In the genomic region with DNA sequence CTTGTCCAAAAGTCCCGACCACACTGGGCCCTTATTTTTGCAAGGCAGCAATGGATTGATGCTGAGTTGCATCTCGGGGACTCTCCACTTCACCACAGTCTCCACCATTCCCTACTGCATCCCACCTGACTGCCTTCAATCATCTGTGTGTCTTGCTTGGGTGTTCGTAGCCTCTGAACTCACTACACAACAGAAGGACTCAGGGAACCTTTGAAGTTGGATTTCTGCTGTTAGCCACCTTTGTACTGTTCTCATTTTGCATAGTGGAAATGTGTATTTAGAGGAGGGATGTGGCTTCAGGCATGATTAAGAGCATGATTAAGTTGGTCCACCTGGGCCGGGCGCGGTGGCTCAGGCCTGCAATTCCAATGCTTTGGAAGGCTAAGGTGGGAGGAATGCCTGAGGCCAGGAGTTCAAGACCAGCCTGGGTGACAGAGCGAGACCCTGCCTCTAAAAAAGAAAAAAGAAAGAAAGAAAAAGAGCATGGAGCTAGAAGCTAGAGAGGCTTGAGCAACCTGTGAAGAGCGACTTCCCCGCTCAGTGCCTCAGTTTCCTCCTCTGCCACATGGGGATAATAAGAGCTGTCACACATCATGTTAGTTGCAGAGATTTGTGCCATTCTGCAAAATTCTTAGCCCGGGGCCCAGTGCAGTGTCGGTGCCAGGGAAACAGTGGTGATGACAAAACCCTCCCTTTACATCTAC, we compare ENCODE assay signal across 1 cellular context.
TF ChIP-seq lines count a peak whose summit lies in the region.

No MANE protein-coding gene starts in this region.

TF ChIP-seq in HepG2, 621 proteins besides CTCF, POLR2A, EP300 and RAD21 (continued from another document and continues in another):
- TF ChIP-seq, protein P1, sequence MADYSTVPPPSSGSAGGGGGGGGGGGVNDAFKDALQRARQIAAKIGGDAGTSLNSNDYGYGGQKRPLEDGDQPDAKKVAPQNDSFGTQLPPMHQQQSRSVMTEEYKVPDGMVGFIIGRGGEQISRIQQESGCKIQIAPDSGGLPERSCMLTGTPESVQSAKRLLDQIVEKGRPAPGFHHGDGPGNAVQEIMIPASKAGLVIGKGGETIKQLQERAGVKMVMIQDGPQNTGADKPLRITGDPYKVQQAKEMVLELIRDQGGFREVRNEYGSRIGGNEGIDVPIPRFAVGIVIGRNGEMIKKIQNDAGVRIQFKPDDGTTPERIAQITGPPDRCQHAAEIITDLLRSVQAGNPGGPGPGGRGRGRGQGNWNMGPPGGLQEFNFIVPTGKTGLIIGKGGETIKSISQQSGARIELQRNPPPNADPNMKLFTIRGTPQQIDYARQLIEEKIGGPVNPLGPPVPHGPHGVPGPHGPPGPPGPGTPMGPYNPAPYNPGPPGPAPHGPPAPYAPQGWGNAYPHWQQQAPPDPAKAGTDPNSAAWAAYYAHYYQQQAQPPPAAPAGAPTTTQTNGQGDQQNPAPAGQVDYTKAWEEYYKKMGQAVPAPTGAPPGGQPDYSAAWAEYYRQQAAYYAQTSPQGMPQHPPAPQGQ (CRISPR knock-in tag; IDR thresholded peaks at IDR 0.05; ENCODE audit: borderline replicate concordance): no peak
- TF ChIP-seq ZSCAN29 (CRISPR knock-in tag; conservative IDR thresholded peaks at IDR 0.05): peak; percentile 86
- TF ChIP-seq, protein P2, sequence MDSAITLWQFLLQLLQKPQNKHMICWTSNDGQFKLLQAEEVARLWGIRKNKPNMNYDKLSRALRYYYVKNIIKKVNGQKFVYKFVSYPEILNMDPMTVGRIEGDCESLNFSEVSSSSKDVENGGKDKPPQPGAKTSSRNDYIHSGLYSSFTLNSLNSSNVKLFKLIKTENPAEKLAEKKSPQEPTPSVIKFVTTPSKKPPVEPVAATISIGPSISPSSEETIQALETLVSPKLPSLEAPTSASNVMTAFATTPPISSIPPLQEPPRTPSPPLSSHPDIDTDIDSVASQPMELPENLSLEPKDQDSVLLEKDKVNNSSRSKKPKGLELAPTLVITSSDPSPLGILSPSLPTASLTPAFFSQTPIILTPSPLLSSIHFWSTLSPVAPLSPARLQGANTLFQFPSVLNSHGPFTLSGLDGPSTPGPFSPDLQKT (CRISPR knock-in tag; IDR thresholded peaks at IDR 0.05; ENCODE audit: borderline replicate concordance): no peak
- TF ChIP-seq RARG (CRISPR knock-in tag; IDR thresholded peaks at IDR 0.05; ENCODE audit: low read depth): no peak
- TF ChIP-seq NAIF1 (CRISPR knock-in tag; IDR thresholded peaks at IDR 0.05; ENCODE audit: borderline replicate concordance): peak; percentile 23; the same call in 1 of the 2 replicates
- no peak for TF ChIP-seq PAX8 (CRISPR knock-in tag; IDR thresholded peaks at IDR 0.05; ENCODE audit: borderline replicate concordance)
- TF ChIP-seq, protein P3, sequence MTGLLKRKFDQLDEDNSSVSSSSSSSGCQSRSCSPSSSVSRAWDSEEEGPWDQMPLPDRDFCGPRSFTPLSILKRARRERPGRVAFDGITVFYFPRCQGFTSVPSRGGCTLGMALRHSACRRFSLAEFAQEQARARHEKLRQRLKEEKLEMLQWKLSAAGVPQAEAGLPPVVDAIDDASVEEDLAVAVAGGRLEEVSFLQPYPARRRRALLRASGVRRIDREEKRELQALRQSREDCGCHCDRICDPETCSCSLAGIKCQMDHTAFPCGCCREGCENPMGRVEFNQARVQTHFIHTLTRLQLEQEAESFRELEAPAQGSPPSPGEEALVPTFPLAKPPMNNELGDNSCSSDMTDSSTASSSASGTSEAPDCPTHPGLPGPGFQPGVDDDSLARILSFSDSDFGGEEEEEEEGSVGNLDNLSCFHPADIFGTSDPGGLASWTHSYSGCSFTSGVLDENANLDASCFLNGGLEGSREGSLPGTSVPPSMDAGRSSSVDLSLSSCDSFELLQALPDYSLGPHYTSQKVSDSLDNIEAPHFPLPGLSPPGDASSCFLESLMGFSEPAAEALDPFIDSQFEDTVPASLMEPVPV (CRISPR knock-in tag; IDR thresholded peaks at IDR 0.05): peak; percentile 82; the same call in 1 of the 2 replicates
- no peak for TF ChIP-seq SMARCC2 (IDR thresholded peaks at IDR 0.05)
- 0 out of 2 replicates have a peak, but pooled peaks have one; percentile 27 for TF ChIP-seq ZNF160 (CRISPR knock-in tag; IDR thresholded peaks at IDR 0.05)
- peak; percentile 45 for TF ChIP-seq STAG1 (CRISPR knock-in tag; IDR thresholded peaks at IDR 0.05)
- TF ChIP-seq, protein P4, sequence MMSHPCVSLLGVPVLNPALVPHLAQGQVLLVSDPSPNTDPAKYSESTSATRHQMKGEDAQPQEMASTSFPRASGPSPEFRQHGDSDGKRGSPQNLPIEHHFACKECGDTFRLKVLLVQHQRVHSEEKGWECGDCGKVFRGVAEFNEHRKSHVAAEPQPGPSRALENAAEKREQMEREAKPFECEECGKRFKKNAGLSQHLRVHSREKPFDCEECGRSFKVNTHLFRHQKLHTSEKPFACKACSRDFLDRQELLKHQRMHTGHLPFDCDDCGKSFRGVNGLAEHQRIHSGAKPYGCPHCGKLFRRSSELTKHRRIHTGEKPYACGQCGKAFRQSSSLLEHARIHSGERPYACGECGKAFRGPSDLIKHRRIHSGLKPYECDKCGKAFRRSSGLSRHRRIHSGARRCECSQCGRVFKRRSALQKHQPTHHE (CRISPR knock-in tag; IDR thresholded peaks at IDR 0.05; ENCODE audit: borderline replicate concordance): no peak
- TF ChIP-seq CBX5 (CRISPR knock-in tag; IDR thresholded peaks at IDR 0.05; ENCODE audit: borderline replicate concordance): peak; percentile 70; the same call in 1 of the 2 replicates
- no peak; the same call in none of the 2 replicates for TF ChIP-seq ZIK1 (CRISPR knock-in tag; IDR thresholded peaks at IDR 0.05; ENCODE audit: borderline replicate concordance, low read depth)
- 0 out of 2 replicates have a peak, but pooled peaks have one; percentile 19 for TF ChIP-seq EED (CRISPR knock-in tag; IDR thresholded peaks at IDR 0.05)
- TF ChIP-seq ZSCAN21 (CRISPR knock-in tag; IDR thresholded peaks at IDR 0.05; ENCODE audit: borderline replicate concordance): peak; percentile 81
- no peak for TF ChIP-seq KAT2B (IDR thresholded peaks at IDR 0.05; ENCODE audit: borderline replicate concordance, low read depth, low read length)
- TF ChIP-seq ZNF547 (CRISPR knock-in tag; IDR thresholded peaks at IDR 0.05): 0 out of 2 replicates have a peak, but pooled peaks have one; percentile 3
- TF ChIP-seq POLR2AphosphoS2 (IDR thresholded peaks at IDR 0.05; ENCODE audit: low read depth, low read length): no peak
- TF ChIP-seq, protein P5, sequence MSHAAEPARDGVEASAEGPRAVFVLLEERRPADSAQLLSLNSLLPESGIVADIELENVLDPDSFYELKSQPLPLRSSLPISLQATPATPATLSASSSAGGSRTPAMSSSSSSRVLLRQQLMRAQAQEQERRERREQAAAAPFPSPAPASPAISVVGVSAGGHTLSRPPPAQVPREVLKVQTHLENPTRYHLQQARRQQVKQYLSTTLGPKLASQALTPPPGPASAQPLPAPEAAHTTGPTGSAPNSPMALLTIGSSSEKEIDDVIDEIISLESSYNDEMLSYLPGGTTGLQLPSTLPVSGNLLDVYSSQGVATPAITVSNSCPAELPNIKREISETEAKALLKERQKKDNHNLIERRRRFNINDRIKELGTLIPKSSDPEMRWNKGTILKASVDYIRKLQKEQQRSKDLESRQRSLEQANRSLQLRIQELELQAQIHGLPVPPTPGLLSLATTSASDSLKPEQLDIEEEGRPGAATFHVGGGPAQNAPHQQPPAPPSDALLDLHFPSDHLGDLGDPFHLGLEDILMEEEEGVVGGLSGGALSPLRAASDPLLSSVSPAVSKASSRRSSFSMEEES (CRISPR knock-in tag; IDR thresholded peaks at IDR 0.05): peak; percentile 80
- TF ChIP-seq ZNF136 (CRISPR knock-in tag; IDR thresholded peaks at IDR 0.05; ENCODE audit: low read depth): no peak
- TF ChIP-seq, protein P6, sequence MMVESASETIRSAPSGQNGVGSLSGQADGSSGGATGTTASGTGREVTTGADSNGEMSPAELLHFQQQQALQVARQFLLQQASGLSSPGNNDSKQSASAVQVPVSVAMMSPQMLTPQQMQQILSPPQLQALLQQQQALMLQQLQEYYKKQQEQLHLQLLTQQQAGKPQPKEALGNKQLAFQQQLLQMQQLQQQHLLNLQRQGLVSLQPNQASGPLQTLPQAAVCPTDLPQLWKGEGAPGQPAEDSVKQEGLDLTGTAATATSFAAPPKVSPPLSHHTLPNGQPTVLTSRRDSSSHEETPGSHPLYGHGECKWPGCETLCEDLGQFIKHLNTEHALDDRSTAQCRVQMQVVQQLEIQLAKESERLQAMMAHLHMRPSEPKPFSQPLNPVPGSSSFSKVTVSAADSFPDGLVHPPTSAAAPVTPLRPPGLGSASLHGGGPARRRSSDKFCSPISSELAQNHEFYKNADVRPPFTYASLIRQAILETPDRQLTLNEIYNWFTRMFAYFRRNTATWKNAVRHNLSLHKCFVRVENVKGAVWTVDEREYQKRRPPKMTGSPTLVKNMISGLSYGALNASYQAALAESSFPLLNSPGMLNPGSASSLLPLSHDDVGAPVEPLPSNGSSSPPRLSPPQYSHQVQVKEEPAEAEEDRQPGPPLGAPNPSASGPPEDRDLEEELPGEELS (CRISPR knock-in tag; IDR thresholded peaks at IDR 0.05): peak; percentile 93
- no peak for TF ChIP-seq ZNF484 (CRISPR knock-in tag; IDR thresholded peaks at IDR 0.05; ENCODE audit: borderline replicate concordance, low read depth)
- no peak; the same call in 1 of the 2 replicates for TF ChIP-seq MYNN (CRISPR knock-in tag; IDR thresholded peaks at IDR 0.05; ENCODE audit: low read depth)
- no peak for TF ChIP-seq TEAD2 (CRISPR knock-in tag; IDR thresholded peaks at IDR 0.05)
- TF ChIP-seq, protein P7, sequence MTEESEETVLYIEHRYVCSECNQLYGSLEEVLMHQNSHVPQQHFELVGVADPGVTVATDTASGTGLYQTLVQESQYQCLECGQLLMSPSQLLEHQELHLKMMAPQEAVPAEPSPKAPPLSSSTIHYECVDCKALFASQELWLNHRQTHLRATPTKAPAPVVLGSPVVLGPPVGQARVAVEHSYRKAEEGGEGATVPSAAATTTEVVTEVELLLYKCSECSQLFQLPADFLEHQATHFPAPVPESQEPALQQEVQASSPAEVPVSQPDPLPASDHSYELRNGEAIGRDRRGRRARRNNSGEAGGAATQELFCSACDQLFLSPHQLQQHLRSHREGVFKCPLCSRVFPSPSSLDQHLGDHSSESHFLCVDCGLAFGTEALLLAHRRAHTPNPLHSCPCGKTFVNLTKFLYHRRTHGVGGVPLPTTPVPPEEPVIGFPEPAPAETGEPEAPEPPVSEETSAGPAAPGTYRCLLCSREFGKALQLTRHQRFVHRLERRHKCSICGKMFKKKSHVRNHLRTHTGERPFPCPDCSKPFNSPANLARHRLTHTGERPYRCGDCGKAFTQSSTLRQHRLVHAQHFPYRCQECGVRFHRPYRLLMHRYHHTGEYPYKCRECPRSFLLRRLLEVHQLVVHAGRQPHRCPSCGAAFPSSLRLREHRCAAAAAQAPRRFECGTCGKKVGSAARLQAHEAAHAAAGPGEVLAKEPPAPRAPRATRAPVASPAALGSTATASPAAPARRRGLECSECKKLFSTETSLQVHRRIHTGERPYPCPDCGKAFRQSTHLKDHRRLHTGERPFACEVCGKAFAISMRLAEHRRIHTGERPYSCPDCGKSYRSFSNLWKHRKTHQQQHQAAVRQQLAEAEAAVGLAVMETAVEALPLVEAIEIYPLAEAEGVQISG (CRISPR knock-in tag; IDR thresholded peaks at IDR 0.05): peak; percentile 70
- peak; percentile 96 for TF ChIP-seq DPF2 (CRISPR knock-in tag; IDR thresholded peaks at IDR 0.05; ENCODE audit: borderline replicate concordance, low read depth)
- no peak for TF ChIP-seq THYN1 (CRISPR knock-in tag; IDR thresholded peaks at IDR 0.05; ENCODE audit: borderline replicate concordance, low read depth)
- 0 out of 2 replicates have a peak, but pooled peaks have one; percentile 61 for TF ChIP-seq ZNF557 (CRISPR knock-in tag; IDR thresholded peaks at IDR 0.05)
- no peak for TF ChIP-seq ZNF720 (CRISPR knock-in tag; IDR thresholded peaks at IDR 0.05)
- TF ChIP-seq, protein P8, sequence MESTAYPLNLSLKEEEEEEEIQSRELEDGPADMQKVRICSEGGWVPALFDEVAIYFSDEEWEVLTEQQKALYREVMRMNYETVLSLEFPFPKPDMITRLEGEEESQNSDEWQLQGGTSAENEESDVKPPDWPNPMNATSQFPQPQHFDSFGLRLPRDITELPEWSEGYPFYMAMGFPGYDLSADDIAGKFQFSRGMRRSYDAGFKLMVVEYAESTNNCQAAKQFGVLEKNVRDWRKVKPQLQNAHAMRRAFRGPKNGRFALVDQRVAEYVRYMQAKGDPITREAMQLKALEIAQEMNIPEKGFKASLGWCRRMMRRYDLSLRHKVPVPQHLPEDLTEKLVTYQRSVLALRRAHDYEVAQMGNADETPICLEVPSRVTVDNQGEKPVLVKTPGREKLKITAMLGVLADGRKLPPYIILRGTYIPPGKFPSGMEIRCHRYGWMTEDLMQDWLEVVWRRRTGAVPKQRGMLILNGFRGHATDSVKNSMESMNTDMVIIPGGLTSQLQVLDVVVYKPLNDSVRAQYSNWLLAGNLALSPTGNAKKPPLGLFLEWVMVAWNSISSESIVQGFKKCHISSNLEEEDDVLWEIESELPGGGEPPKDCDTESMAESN (CRISPR knock-in tag; conservative IDR thresholded peaks at IDR 0.05): peak; percentile 81
- TF ChIP-seq ZNF891 (CRISPR knock-in tag; IDR thresholded peaks at IDR 0.05): no peak
- TF ChIP-seq, protein P9, sequence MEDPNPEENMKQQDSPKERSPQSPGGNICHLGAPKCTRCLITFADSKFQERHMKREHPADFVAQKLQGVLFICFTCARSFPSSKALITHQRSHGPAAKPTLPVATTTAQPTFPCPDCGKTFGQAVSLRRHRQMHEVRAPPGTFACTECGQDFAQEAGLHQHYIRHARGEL (CRISPR knock-in tag; IDR thresholded peaks at IDR 0.05): no peak
- TF ChIP-seq NFYC (CRISPR knock-in tag; IDR thresholded peaks at IDR 0.05): no peak
- TF ChIP-seq, protein P10, sequence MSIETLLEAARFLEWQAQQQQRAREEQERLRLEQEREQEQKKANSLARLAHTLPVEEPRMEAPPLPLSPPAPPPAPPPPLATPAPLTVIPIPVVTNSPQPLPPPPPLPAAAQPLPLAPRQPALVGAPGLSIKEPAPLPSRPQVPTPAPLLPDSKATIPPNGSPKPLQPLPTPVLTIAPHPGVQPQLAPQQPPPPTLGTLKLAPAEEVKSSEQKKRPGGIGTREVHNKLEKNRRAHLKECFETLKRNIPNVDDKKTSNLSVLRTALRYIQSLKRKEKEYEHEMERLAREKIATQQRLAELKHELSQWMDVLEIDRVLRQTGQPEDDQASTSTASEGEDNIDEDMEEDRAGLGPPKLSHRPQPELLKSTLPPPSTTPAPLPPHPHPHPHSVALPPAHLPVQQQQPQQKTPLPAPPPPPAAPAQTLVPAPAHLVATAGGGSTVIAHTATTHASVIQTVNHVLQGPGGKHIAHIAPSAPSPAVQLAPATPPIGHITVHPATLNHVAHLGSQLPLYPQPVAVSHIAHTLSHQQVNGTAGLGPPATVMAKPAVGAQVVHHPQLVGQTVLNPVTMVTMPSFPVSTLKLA (IDR thresholded peaks at IDR 0.05): peak; percentile 5; the same call in 1 of the 2 replicates
- no peak for TF ChIP-seq SP1 (IDR thresholded peaks at IDR 0.05)
- TF ChIP-seq SP1 (CRISPR knock-in tag; IDR thresholded peaks at IDR 0.05): no peak
- peak; percentile 25; the same call in 1 of the 2 replicates for TF ChIP-seq TBP (CRISPR knock-in tag; IDR thresholded peaks at IDR 0.05)
- no peak for TF ChIP-seq ZNF33A (CRISPR knock-in tag; IDR thresholded peaks at IDR 0.05; ENCODE audit: borderline replicate concordance)
- TF ChIP-seq, protein P11, sequence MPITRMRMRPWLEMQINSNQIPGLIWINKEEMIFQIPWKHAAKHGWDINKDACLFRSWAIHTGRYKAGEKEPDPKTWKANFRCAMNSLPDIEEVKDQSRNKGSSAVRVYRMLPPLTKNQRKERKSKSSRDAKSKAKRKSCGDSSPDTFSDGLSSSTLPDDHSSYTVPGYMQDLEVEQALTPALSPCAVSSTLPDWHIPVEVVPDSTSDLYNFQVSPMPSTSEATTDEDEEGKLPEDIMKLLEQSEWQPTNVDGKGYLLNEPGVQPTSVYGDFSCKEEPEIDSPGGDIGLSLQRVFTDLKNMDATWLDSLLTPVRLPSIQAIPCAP (CRISPR knock-in tag; IDR thresholded peaks at IDR 0.05; ENCODE audit: low read depth): 0 out of 2 replicates have a peak, but pooled peaks have one; percentile 69
- TF ChIP-seq STAT5B (CRISPR knock-in tag; IDR thresholded peaks at IDR 0.05): peak; percentile 50; the same call in 1 of the 2 replicates
- no peak; the same call in 1 of the 2 replicates for TF ChIP-seq ZNF776 (CRISPR knock-in tag; IDR thresholded peaks at IDR 0.05)
